In genomic region chr22:19773470-19774040, GRCh38 we compare ENCODE assay signal across 1 cellular context.
A peak's percentile ranks its signal among the peaks of the same experiment; 100 is the strongest.
TF ChIP-seq lines count a peak whose summit lies in the region.

No MANE protein-coding gene starts in this region.

TF ChIP-seq in K562, 482 proteins besides CTCF, POLR2A, EP300 and RAD21 (continued from another document):
- 0 out of 2 replicates have a peak, but pooled peaks have one; percentile 4 for TF ChIP-seq ZNF584 (CRISPR knock-in tag; IDR thresholded peaks at IDR 0.05; ENCODE audit: low read depth)
- TF ChIP-seq CREB3 (tag; conservative IDR thresholded peaks at IDR 0.05; ENCODE audit: low read depth): no peak
- no peak for TF ChIP-seq MXI1 (IDR thresholded peaks at IDR 0.05; ENCODE audit: low read depth, low read length)
- TF ChIP-seq U2AF1 (optimal IDR thresholded peaks at IDR 0.05; ENCODE audit: low read depth, low read length): no peak
- no peak for TF ChIP-seq ZC3H4 (CRISPR knock-in tag; IDR thresholded peaks at IDR 0.05; ENCODE audit: borderline replicate concordance)
- TF ChIP-seq MAZ (CRISPR knock-in tag; conservative IDR thresholded peaks at IDR 0.05 in 1 of 2, IDR thresholded peaks at IDR 0.05 in 1 of 2): peak in 1 of 2 experiments; percentile 39; a peak in 2 of 4 replicates
- no peak for TF ChIP-seq DEAF1 (CRISPR knock-in tag; IDR thresholded peaks at IDR 0.05)
- no peak for TF ChIP-seq GTF2A2 (tag; IDR thresholded peaks at IDR 0.05)
- TF ChIP-seq, protein P1, sequence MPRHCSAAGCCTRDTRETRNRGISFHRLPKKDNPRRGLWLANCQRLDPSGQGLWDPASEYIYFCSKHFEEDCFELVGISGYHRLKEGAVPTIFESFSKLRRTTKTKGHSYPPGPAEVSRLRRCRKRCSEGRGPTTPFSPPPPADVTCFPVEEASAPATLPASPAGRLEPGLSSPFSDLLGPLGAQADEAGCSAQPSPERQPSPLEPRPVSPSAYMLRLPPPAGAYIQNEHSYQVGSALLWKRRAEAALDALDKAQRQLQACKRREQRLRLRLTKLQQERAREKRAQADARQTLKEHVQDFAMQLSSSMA (CRISPR knock-in tag; IDR thresholded peaks at IDR 0.05): no peak
- TF ChIP-seq TBL1XR1 (IDR thresholded peaks at IDR 0.05; ENCODE audit: low read length in 2 of 2): 0 out of 4 replicates have a peak, but pooled peaks of 1 of the 2 experiments have one; percentile 12
- TF ChIP-seq ZBTB7A (IDR thresholded peaks at IDR 0.05; ENCODE audit: borderline replicate concordance, control insufficient read depth, low read depth, low read length): peak; percentile 71
- 0 out of 2 replicates have a peak, but pooled peaks have one; percentile 34 for TF ChIP-seq CGGBP1 (CRISPR knock-in tag; IDR thresholded peaks at IDR 0.05)
TF ChIP-seq in K562: peak in this region for 23.
